12 cellular contexts compared by ENCODE assay signal in genomic region chrX:1419545-1420355, GRCh38. TPM values are rescaled to one million over a fixed set of nuclear protein-coding genes. Genes with fewer than 3 reads are reported as not detected.
A peak's percentile ranks its signal among the peaks of the same experiment; 100 is the strongest.
DNase-seq lines count a peak whose midpoint lies in the region; ATAC-seq and TF ChIP-seq lines count a peak whose summit lies in the region.
"Had no signal": no experiment of that assay in that cellular context is flagged by ENCODE, and none has a peak within 500 bp of the region (broad histone marks: within the 10 kb centered on the region; RNA-seq: fewer than 3 reads in every experiment).

No MANE protein-coding gene starts in this region.

- no peaks in the 10 kb centered on the region for H3K9me3 ChIP-seq in PC-3 (ENCODE audit: low read length)
- H3K9me3 ChIP-seq in sigmoid colon = peaks cover 0 to 8% (median 6%) of the 10 kb centered on the region in 4 donors
- H3K9me3 ChIP-seq in SJCRH30 (replicated peaks) = peaks cover 12% of the 10 kb centered on the region

- H3K4me3 ChIP-seq in PC-3 (ENCODE audit: low read length) = no peak overlapping the region
- no peak overlapping the region for H3K4me3 ChIP-seq in sigmoid colon
- no peak overlapping the region for H3K4me3 ChIP-seq in SJCRH30
- H3K4me3 ChIP-seq: heart left ventricle, lung had no signal

- CTCF ChIA-PET in PC-3 (lab: Charles Lee) = no interaction called here

- no peaks in the 10 kb centered on the region for H3K79me2 ChIP-seq in PC-3 (ENCODE audit: low read length)

- POLR2A ChIA-PET in PC-3 (lab: Charles Lee; ENCODE audit: unreplicated experiment) = no interaction called here

- DNase-seq in activated CD4-positive, alpha-beta T cell treated with anti-CD3 and anti-CD28 coated beads for 48 hours = peak; percentile 2
- DNase-seq in activated CD4-positive, alpha-beta T cell treated with anti-CD3 and anti-CD28 coated beads for 4 hours = no peak
- DNase-seq in PC-3 = no peak
- peak; percentile 61 for DNase-seq in sigmoid colon
- no peak for DNase-seq in ACHN
- no peak for DNase-seq in SJCRH30
- DNase-seq: NCI-H226; stimulated activated CD4-positive, alpha-beta T cell treated with anti-CD3 and anti-CD28 coated beads, Interleukin-4, amount 100 ng/mL, for 4 hours had no signal

- H3K27me3 ChIP-seq in PC-3 (ENCODE audit: low read length) (no peaks in the 10 kb centered on the region), sigmoid colon (no peaks in the 10 kb centered on the region), SJCRH30 (no peaks in the 10 kb centered on the region)
- H3K27me3 ChIP-seq: heart left ventricle had no signal

- no peaks in the 10 kb centered on the region for H3K9me2 ChIP-seq in PC-3 (replicated peaks; ENCODE audit: low read length)

- TF ChIP-seq EP300 in sigmoid colon (IDR thresholded peaks at IDR 0.05) = no peak

- H3K27ac ChIP-seq in PC-3 (ENCODE audit: low read length) = no peak overlapping the region
- H3K27ac ChIP-seq in sigmoid colon = no peak overlapping the region
- no peak overlapping the region for H3K27ac ChIP-seq in SJCRH30
- H3K27ac ChIP-seq: heart left ventricle had no signal

- H2AFZ ChIP-seq in PC-3 (ENCODE audit: low read length) = no peak overlapping the region

- ATAC-seq in PC-3 = peak; percentile 11; the same call in 1 of the 2 replicates
- ATAC-seq in esophagus mucosa = peak; percentile 9
- no peak for ATAC-seq in HG02798 (IDR thresholded peaks at IDR 0.05; ENCODE audit: poor library complexity, unreplicated experiment)

- no peaks in the 10 kb centered on the region for H3F3A ChIP-seq in PC-3 (ENCODE audit: low read length, unreplicated experiment)

- intact Hi-C loops in PC-3 (cut with micrococcal nuclease) = no loop called here
- intact Hi-C loops in sigmoid colon (cut with DNase I) = no loop called here

- no peaks in the 10 kb centered on the region for H4K20me1 ChIP-seq in PC-3 (ENCODE audit: low read length)

- H3K36me3 ChIP-seq in PC-3 (ENCODE audit: low read depth, low read length) (peaks cover 8% of the 10 kb centered on the region; the same call in 1 of the 2 replicates), sigmoid colon (peaks cover 9 to 60% (median 19%) of the 10 kb centered on the region in 4 donors), SJCRH30 (peaks cover 56% of the 10 kb centered on the region)

- H3K4me2 ChIP-seq in PC-3 (ENCODE audit: low read length) = no peak overlapping the region

- in situ Hi-C loops in ACHN (cut with HindIII; ENCODE audit: low pct_ligation_motif_present, low pct_unique_long_range_greater_than_20kb, low sequenced_read_pairs) = no loop called here

- no peak for TF ChIP-seq POLR2A in sigmoid colon (IDR thresholded peaks at IDR 0.05)

- WGBS in sigmoid colon, 2 donors = 92 to 94% methylated on average over 19 of the region's 19 CpGs

- H3K4me1 ChIP-seq in PC-3 (ENCODE audit: insufficient read depth, low read length) (peaks cover 8% of the 10 kb centered on the region; the same call in 1 of the 2 replicates), sigmoid colon (no peaks in the 10 kb centered on the region), SJCRH30 (no peaks in the 10 kb centered on the region)
- H3K4me1 ChIP-seq: heart left ventricle had no signal

- BruUV-seq in PC-3 (replicated peaks; lab: Mats Ljungman, UMichigan) = no TSS peak

- TF ChIP-seq CTCF in PC-3 (conservative IDR thresholded peaks at IDR 0.05; ENCODE audit: low read depth, low read length) = no peak
- TF ChIP-seq CTCF in sigmoid colon (IDR thresholded peaks at IDR 0.05) = no peak

- H3K9ac ChIP-seq in PC-3 (ENCODE audit: low read length) = no peak overlapping the region

RNA-seq across cellular contexts. Expression of gene SLC25A6, which starts 27.8 kb away (rescaled TPM):
- total RNA-seq in PC-3 (2014; rRNA removed) (169 and 178 TPM in 2 replicates), esophagus mucosa (294 TPM), sigmoid colon (100 to 1,000 TPM; 329 to 493 (median 469) TPM)
- polyA plus RNA-seq in sigmoid colon = 100 to 1,000 TPM; 449 to 644 (median 517) TPM
- 374 and 387 TPM in 2 replicates for total RNA-seq in SJCRH30 (2014; rRNA removed; shearing (Covaris generic))

RNA-seq across cellular contexts. Expression of gene ASMTL, which starts 33.0 kb away (rescaled TPM):
- 6.7 and 10.1 TPM in 2 replicates for total RNA-seq in PC-3 (2014; rRNA removed)
- 8.1 TPM for total RNA-seq in esophagus mucosa
- 10 to 100 TPM; 20.8 to 30.6 (median 29.3) TPM for total RNA-seq in sigmoid colon
- polyA plus RNA-seq in sigmoid colon = 10 to 100 TPM; 11.8 to 24.0 (median 21.0) TPM
- 26.4 and 27.5 TPM in 2 replicates for total RNA-seq in SJCRH30 (2014; rRNA removed; shearing (Covaris generic))

Comparison
In these comparisons a context has a peak if more than half of its experiments do, and no peak if none do; other contexts are left out.
1. DNase-seq: peak in activated CD4-positive, alpha-beta T cell treated with anti-CD3 and anti-CD28 coated beads for 48 hours (single experiment) and sigmoid colon (single experiment); none in activated CD4-positive, alpha-beta T cell treated with anti-CD3 and anti-CD28 coated beads for 4 hours (0 of 2), PC-3 (single experiment), ACHN (single experiment) and SJCRH30 (0 of 2).